Comparison of ENCODE assay signal across 15 cellular contexts in the genomic region with DNA sequence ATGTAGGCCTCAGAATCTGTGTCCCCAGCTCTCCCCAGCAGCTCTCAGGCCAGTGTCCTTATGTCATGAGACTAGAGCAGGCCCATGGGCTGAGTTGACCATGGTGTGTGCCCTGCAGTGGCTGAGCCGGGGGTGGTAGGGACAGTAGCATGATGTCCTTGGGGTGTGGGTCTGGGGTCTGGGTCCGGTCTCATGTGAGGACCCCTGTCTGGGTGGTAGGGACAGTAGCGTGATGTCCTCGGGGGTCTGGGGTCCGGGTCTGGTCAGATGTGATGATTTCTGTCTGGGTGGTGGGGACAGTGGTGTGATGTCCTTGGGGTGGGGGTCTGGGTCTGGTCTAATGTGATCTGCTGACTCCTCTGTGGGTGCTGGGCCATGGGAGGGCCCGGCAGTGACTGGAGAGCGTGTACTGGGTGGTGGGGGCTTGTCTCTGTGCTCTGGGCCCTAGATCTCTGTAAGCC.
"Had no signal": no experiment of that assay in that cellular context is flagged by ENCODE, and none has a peak within 500 bp of the region (broad histone marks: within the 10 kb centered on the region; RNA-seq: fewer than 3 reads in every experiment).

No MANE protein-coding gene starts in this region.

- H3K36me3 ChIP-seq: breast epithelium, neutrophil, right lobe of liver had no signal

- H3K4me3 Mint-ChIP-seq: activated naive CD4-positive, alpha-beta T cell treated with anti-CD3 and anti-CD28 coated beads for 36 hours; activated T-helper 1 cell treated with anti-CD3 and anti-CD28 coated beads, Interleukin-12 subunit alpha, Interleukin-12 subunit beta, Interleukin-2, Interleukin-4 antibody, amounts not matched to agents 30 ng/mL and 10 ng/mL and 1 ng/mL, durations not matched to agents 14 hours and 24 hours and 36 hours; stimulated activated naive CD8-positive, alpha-beta T cell treated with anti-CD3 and anti-CD28 coated beads, Interleukin-15, amount 100 ng/mL, for 72 hours had no signal

- H3K27me3 Mint-ChIP-seq: stimulated activated naive CD8-positive, alpha-beta T cell treated with anti-CD3 and anti-CD28 coated beads, Interleukin-15, amount 100 ng/mL, for 72 hours had no signal

- H3K9me3 Mint-ChIP-seq: activated naive CD4-positive, alpha-beta T cell treated with anti-CD3 and anti-CD28 coated beads for 36 hours; activated T-helper 1 cell treated with anti-CD3 and anti-CD28 coated beads, Interleukin-12 subunit alpha, Interleukin-12 subunit beta, Interleukin-2, Interleukin-4 antibody, amounts not matched to agents 30 ng/mL and 10 ng/mL and 1 ng/mL, durations not matched to agents 14 hours and 24 hours and 36 hours; stimulated activated naive CD8-positive, alpha-beta T cell treated with anti-CD3 and anti-CD28 coated beads, Interleukin-15, amount 100 ng/mL, for 72 hours had no signal

- H3K4me1 ChIP-seq: breast epithelium, right lobe of liver had no signal

- DNase-seq: activated CD4-positive, alpha-beta T cell treated with anti-CD3 and anti-CD28 coated beads, Interleukin-2, amount 50 U/mL, for 1 hour; activated CD8-positive, alpha-beta memory T cell treated with anti-CD3 and anti-CD28 coated beads for 24 hours; activated naive CD4-positive, alpha-beta T cell treated with anti-CD3 and anti-CD28 coated beads for 36 hours; esophagus squamous epithelium; glutamatergic neuron; hypothalamus; midbrain; right lobe of liver; spleen; stimulated activated naive CD8-positive, alpha-beta T cell treated with anti-CD3 and anti-CD28 coated beads, Interleukin-15, amount 100 ng/mL, for 72 hours had no signal

- H3K9me3 ChIP-seq: ascending aorta, breast epithelium, esophagus squamous epithelium, neutrophil, right lobe of liver, spleen had no signal

- ATAC-seq: right lobe of liver; stimulated activated naive CD8-positive, alpha-beta T cell treated with anti-CD3 and anti-CD28 coated beads, Interleukin-15, amount 100 ng/mL, for 72 hours had no signal

- H3K27me3 ChIP-seq: ascending aorta, breast epithelium, esophagus squamous epithelium, right lobe of liver had no signal

- H3K4me3 ChIP-seq: ascending aorta, breast epithelium, esophagus squamous epithelium, lung, right lobe of liver, spleen had no signal

- H3K27ac ChIP-seq: ascending aorta, breast epithelium, esophagus squamous epithelium, neutrophil, right lobe of liver, spleen had no signal

- H3K27ac Mint-ChIP-seq: activated naive CD4-positive, alpha-beta T cell treated with anti-CD3 and anti-CD28 coated beads for 36 hours; activated T-helper 1 cell treated with anti-CD3 and anti-CD28 coated beads, Interleukin-12 subunit alpha, Interleukin-12 subunit beta, Interleukin-2, Interleukin-4 antibody, amounts not matched to agents 30 ng/mL and 10 ng/mL and 1 ng/mL, durations not matched to agents 14 hours and 24 hours and 36 hours had no signal
